Comparison of ENCODE assay signal across 9 cellular contexts in genomic region chr5:35902032-35902681, GRCh38. TPM values are rescaled to one million over a fixed set of nuclear protein-coding genes. Genes with fewer than 3 reads are reported as not detected.
A peak's percentile ranks its signal among the peaks of the same experiment; 100 is the strongest.
DNase-seq lines count a peak whose midpoint lies in the region; ATAC-seq and TF ChIP-seq lines count a peak whose summit lies in the region.
"Had no signal": no experiment of that assay in that cellular context is flagged by ENCODE, and none has a peak within 500 bp of the region (broad histone marks: within the 10 kb centered on the region; RNA-seq: fewer than 3 reads in every experiment).

No MANE protein-coding gene starts in this region.

- H3K4me1 ChIP-seq in IMR-90 (ENCODE audit: control insufficient read depth, insufficient read depth, low read length) (peaks cover 3% of the 10 kb centered on the region), hepatocyte (ENCODE audit: insufficient read depth) (no peaks in the 10 kb centered on the region), Peyer's patch (no peaks in the 10 kb centered on the region), colonic mucosa (no peaks in the 10 kb centered on the region)

- no TSS peak for BruUV-seq in IMR-90 (replicated peaks; lab: Mats Ljungman, UMichigan)

- H3K4ac ChIP-seq in IMR-90 (ENCODE audit: low read depth, low read length) = no peak overlapping the region

- H3K9me1 ChIP-seq in IMR-90 (ENCODE audit: insufficient read depth, low read length) = no peaks in the 10 kb centered on the region

- dilution Hi-C loops in IMR-90 (cut with HindIII; ENCODE audit: low sequenced_read_pairs, unreplicated experiment) = no loop called here

- peak overlapping the region; percentile 37; the same call in 1 of the 2 replicates for H3K18ac ChIP-seq in IMR-90 (ENCODE audit: low read depth, low read length)

- no peak overlapping the region; the same call in 1 of the 2 replicates for H2BK20ac ChIP-seq in IMR-90 (ENCODE audit: low read depth, low read length)

- H3K14ac ChIP-seq in IMR-90 (replicated peaks; ENCODE audit: low read depth, low read length) = no peak overlapping the region

- POLR2A ChIA-PET in IMR-90 (lab: Charles Lee; ENCODE audit: unreplicated experiment) = no interaction called here

- no peak overlapping the region for H4K91ac ChIP-seq in IMR-90 (ENCODE audit: insufficient read depth, low read depth, low read length)

- TF ChIP-seq RAD21 in IMR-90 (IDR thresholded peaks at IDR 0.05; ENCODE audit: low read length) = no peak

- H2BK15ac ChIP-seq in IMR-90 (ENCODE audit: low read depth, low read length) = no peak overlapping the region

- no peak overlapping the region for H3K56ac ChIP-seq in IMR-90 (ENCODE audit: extremely low read depth, insufficient read depth, low read length)

- no peak overlapping the region for H3K23ac ChIP-seq in IMR-90 (ENCODE audit: low read depth, low read length)

- no peaks in the 10 kb centered on the region for H4K20me1 ChIP-seq in IMR-90 (ENCODE audit: insufficient read depth, low read length)
- H4K20me1 ChIP-seq in hepatocyte (ENCODE audit: insufficient read depth, poor library complexity, severe bottlenecking) = no peaks in the 10 kb centered on the region

- no CpG with 5 or more reads among the region's 2 CpGs for WGBS in IMR-90 (ENCODE audit: extremely low coverage in 2 of 2, insufficient read length in 1 of 2), 2 experiments
- 92% methylated on average over 2 of the region's 2 CpGs for WGBS in hepatocyte (ENCODE audit: low lambda C conversion rate, missing lambda C conversion rate)

- no peaks in the 10 kb centered on the region for H3K27me3 ChIP-seq in IMR-90 (ENCODE audit: control insufficient read depth, insufficient read depth, low read length)
- no peaks in the 10 kb centered on the region for H3K27me3 ChIP-seq in hepatocyte
- H3K27me3 ChIP-seq in Peyer's patch = no peaks in the 10 kb centered on the region
- H3K27me3 ChIP-seq in colonic mucosa = no peaks in the 10 kb centered on the region

- H3K4me2 ChIP-seq in IMR-90 (ENCODE audit: low read depth, low read length) (0 out of 2 replicates have a peak overlapping the region, but pooled peaks have one; percentile 11), hepatocyte (no peak overlapping the region)

- no peak overlapping the region for H2AK5ac ChIP-seq in IMR-90 (ENCODE audit: low read depth, low read length)

- H3K9me3 ChIP-seq in IMR-90 (ENCODE audit: control insufficient read depth, insufficient read depth, low read length) = no peaks in the 10 kb centered on the region
- H3K9me3 ChIP-seq in hepatocyte (ENCODE audit: low read depth) = no peaks in the 10 kb centered on the region
- H3K9me3 ChIP-seq in Peyer's patch = no peaks in the 10 kb centered on the region
- no peaks in the 10 kb centered on the region for H3K9me3 ChIP-seq in colonic mucosa

- intact Hi-C loops in IMR-90 (cut with micrococcal nuclease) (no loop called here), colonic mucosa (cut with DNase I) (no loop called here)

- ATAC-seq in GM18517 (IDR thresholded peaks at IDR 0.05; ENCODE audit: unreplicated experiment) = peak; percentile 74
- peak; percentile 57 for ATAC-seq in GM21576 (IDR thresholded peaks at IDR 0.05; ENCODE audit: unreplicated experiment)
- peak; percentile 84 for ATAC-seq in IMR-90 (ENCODE audit: low read depth)

- TF ChIP-seq POLR2A in IMR-90 (IDR thresholded peaks at IDR 0.05; ENCODE audit: low read depth, low read length) (no peak), Peyer's patch (IDR thresholded peaks at IDR 0.05) (no peak)

- in situ Hi-C loops in IMR-90 (cut with MboI; ENCODE audit: low sequenced_read_pairs) = no loop called here

- no peak overlapping the region for H2BK120ac ChIP-seq in IMR-90 (ENCODE audit: low read depth, low read length)

- H2BK5ac ChIP-seq in IMR-90 (ENCODE audit: low read depth, low read length, poor library complexity, severe bottlenecking) = no peak overlapping the region

- TF ChIP-seq CTCF in IMR-90 (conservative IDR thresholded peaks at IDR 0.05; ENCODE audit: low read depth, low read length) (no peak), hepatocyte (IDR thresholded peaks at IDR 0.05; ENCODE audit: poor library complexity) (no peak), Peyer's patch (IDR thresholded peaks at IDR 0.05) (no peak), colonic mucosa (IDR thresholded peaks at IDR 0.05) (no peak)

- no peaks in the 10 kb centered on the region for H3K79me2 ChIP-seq in hepatocyte

- DNase-seq in IMR-90 (peak; percentile 62), hepatocyte (ENCODE audit: low spot score) (peak; percentile 16), NCI-H1048 (lab: John Stamatoyannopoulos, UW) (no peak), Peyer's patch (no peak), colonic mucosa (no peak)
- DNase-seq: activated CD4-positive, CD25-positive, alpha-beta regulatory T cell treated with anti-CD3 and anti-CD28 coated beads, Interleukin-2, amount 50 U/mL, for 72 hours had no signal

- H3K4me3 ChIP-seq in IMR-90 (ENCODE audit: insufficient read depth, low read depth, low read length) (no peak overlapping the region), hepatocyte (no peak overlapping the region), Peyer's patch (no peak overlapping the region), colonic mucosa (no peak overlapping the region)

- no peak overlapping the region for H4K5ac ChIP-seq in IMR-90 (ENCODE audit: low read depth, low read length)

- H2AK9ac ChIP-seq in IMR-90 (replicated peaks; ENCODE audit: low read depth, low read length, poor library complexity) = no peak overlapping the region

- no peaks in the 10 kb centered on the region for H3K79me1 ChIP-seq in IMR-90 (ENCODE audit: low read depth in 1 of 2, low read length in 2 of 2)

- CTCF ChIA-PET in IMR-90 (lab: Yijun Ruan, JAX) = interaction anchor here (0.7 kb wide), 1 partner anchor 9 kb away, joined by 3 read pairs; no protein-coding TSS in a partner anchor

- H3K27ac ChIP-seq in IMR-90 (ENCODE audit: insufficient read depth, low read length) = no peak overlapping the region
- no peak overlapping the region for H3K27ac ChIP-seq in hepatocyte
- H3K27ac ChIP-seq in Peyer's patch = no peak overlapping the region
- no peak overlapping the region for H3K27ac ChIP-seq in colonic mucosa

- no peak overlapping the region for H2AFZ ChIP-seq in IMR-90 (replicated peaks; ENCODE audit: low read length, poor library complexity)
- no peak overlapping the region for H2AFZ ChIP-seq in hepatocyte

- no peak overlapping the region for H3K9ac ChIP-seq in IMR-90 (ENCODE audit: low read depth, low read length)
- H3K9ac ChIP-seq in colonic mucosa (ENCODE audit: low read depth in 2 of 2, low read length in 2 of 2) = no peak overlapping the region

- H4K8ac ChIP-seq in IMR-90 (ENCODE audit: low read depth in 2 of 2, low read length in 2 of 2) = no peak overlapping the region

- no peaks in the 10 kb centered on the region for H3K36me3 ChIP-seq in IMR-90 (ENCODE audit: control insufficient read depth, insufficient read depth, low read length)
- H3K36me3 ChIP-seq in hepatocyte (replicated peaks; ENCODE audit: insufficient read depth, low read depth) = no peaks in the 10 kb centered on the region
- H3K36me3 ChIP-seq in Peyer's patch = no peaks in the 10 kb centered on the region
- H3K36me3 ChIP-seq in colonic mucosa = no peaks in the 10 kb centered on the region

- no peaks in the 10 kb centered on the region for H3K9me2 ChIP-seq in hepatocyte (replicated peaks; ENCODE audit: insufficient read depth)

TF ChIP-seq in IMR-90, 13 proteins besides CTCF, POLR2A, EP300 and RAD21:
- no peak for TF ChIP-seq ELK1 (IDR thresholded peaks at IDR 0.05; ENCODE audit: borderline replicate concordance, low read depth, low read length)
- TF ChIP-seq FOS (IDR thresholded peaks at IDR 0.05; ENCODE audit: low read depth, low read length) = 0 out of 2 replicates have a peak, but pooled peaks have one; percentile 16

RNA-seq across cellular contexts. Expression of gene CAPSL, which starts 36.3 kb away (rescaled TPM):
- total RNA-seq in IMR-90 (2012; rRNA removed) (not detected in 2 replicates), hepatocyte (not detected in 2 replicates), Peyer's patch (not detected), colonic mucosa (not detected)
- polyA plus RNA-seq in IMR-90 (2012; rRNA removed) (0.09 TPM in 1 of 2 replicates, not detected in the other), hepatocyte (0.66 and 0.91 TPM in 2 replicates)
- not detected in 2 replicates for polyA plus RNA-seq in IMR-90 (2012; cell fraction: cytosol; rRNA removed)
- polyA plus RNA-seq in IMR-90 (2012; cell fraction: nucleus; rRNA removed; ENCODE audit: low replicate concordance) = not detected in 2 replicates
- total RNA-seq: mesothelial cell of epicardium had no signal

RNA-seq across cellular contexts. Expression of gene IL7R, which starts 45.5 kb away (rescaled TPM):
- total RNA-seq in IMR-90 (2012; rRNA removed) (56.9 and 71.7 TPM in 2 replicates), hepatocyte (0.40 and 1.1 TPM in 2 replicates), Peyer's patch (100 to 1,000 TPM in 1 of 4 donors, 10 to 100 TPM in 3; 36.8 to 101 (median 59.4) TPM), colonic mucosa (1 to 10 TPM; 4.6 to 6.1 TPM)
- polyA plus RNA-seq in IMR-90 (2012; rRNA removed) (39.0 and 40.7 TPM in 2 replicates), hepatocyte (0.13 and 0.47 TPM in 2 replicates)
- 12.9 and 32.4 TPM in 2 replicates for polyA plus RNA-seq in IMR-90 (2012; cell fraction: cytosol; rRNA removed)
- polyA plus RNA-seq in IMR-90 (2012; cell fraction: nucleus; rRNA removed; ENCODE audit: low replicate concordance) = 7.9 and 30.3 TPM in 2 replicates

Comparison
In these comparisons a context has a peak if more than half of its experiments do, and no peak if none do; other contexts are left out.
1. DNase-seq: peak in IMR-90 (single experiment) and hepatocyte (single experiment); none in NCI-H1048 (single experiment), Peyer's patch (0 of 3) and colonic mucosa (single experiment).
2. Peak in every context shown above with its lines, with median percentiles within 50 percentile points of each other: ATAC-seq.